ENCODE assay signal across 25 cellular contexts in the genomic region with DNA sequence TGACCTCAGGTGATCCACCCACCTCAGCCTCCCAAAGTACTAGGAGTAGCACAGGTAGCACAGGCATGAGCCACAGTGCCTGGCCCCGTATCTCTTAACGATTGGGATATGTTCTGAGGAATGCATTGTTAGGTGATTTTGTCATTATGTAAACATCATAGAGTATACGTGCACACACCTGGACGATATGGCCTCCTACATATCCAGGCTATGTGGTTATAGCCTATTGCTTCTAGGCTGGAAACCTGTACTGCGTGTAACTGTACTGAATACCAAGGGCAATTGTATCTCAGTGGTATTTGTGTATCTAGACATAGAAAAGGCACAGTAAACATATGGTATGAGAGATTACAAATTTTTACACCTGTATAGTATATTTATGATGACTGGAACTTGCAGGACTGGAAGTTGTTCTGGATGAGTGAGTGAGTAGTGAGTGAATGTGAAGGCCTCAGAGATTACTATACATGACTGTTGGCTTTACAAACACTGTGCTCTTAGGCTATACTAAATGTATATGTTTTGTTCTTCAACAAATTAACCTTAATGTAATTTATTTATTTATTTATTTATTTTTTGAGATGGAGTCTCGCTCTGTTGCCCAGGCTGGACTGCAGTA.
DNase-seq lines count a peak whose midpoint lies in the region; ATAC-seq and TF ChIP-seq lines count a peak whose summit lies in the region.
"Had no signal": no experiment of that assay in that cellular context is flagged by ENCODE, and none has a peak within 500 bp of the region (broad histone marks: within the 10 kb centered on the region; RNA-seq: fewer than 3 reads in every experiment).

No MANE protein-coding gene starts in this region.

- peaks cover 83% of the 10 kb centered on the region for H3K4me1 Mint-ChIP-seq in activated T-cell treated with anti-CD3 and anti-CD28 coated beads, Interleukin-2, amount 50 U/mL, for 24 hours (ENCODE audit: low read depth)
- H3K4me1 Mint-ChIP-seq in endodermal cell, result no peaks in the 10 kb centered on the region

- no peak overlapping the region for H3K9ac ChIP-seq in endodermal cell (ENCODE audit: extremely low read depth, low read length, poor library complexity, severe bottlenecking)

- no peak overlapping the region for H3K4me3 ChIP-seq in PC-9
- no peak overlapping the region for H3K4me3 ChIP-seq in stomach
- no peak overlapping the region for H3K4me3 ChIP-seq in endodermal cell (ENCODE audit: low read length)
- H3K4me3 ChIP-seq: HAP-1, MG63, SJCRH30 had no signal

- POLR2A ChIA-PET in PC-9 (lab: Charles Lee; ENCODE audit: unreplicated experiment), result interaction anchor here (0.7 kb wide), 1 partner anchor 1428 kb away, joined by 7 read pairs; no protein-coding TSS in a partner anchor

- H3K9me2 ChIP-seq in PC-9 (ENCODE audit: insufficient read depth), result no peaks in the 10 kb centered on the region

- H4K20me1 ChIP-seq in PC-9 (ENCODE audit: insufficient read depth), result 0 out of 2 replicates have a peak, but pooled peaks cover 4% of the 10 kb centered on the region

- no peak for TF ChIP-seq EP300 in stomach (IDR thresholded peaks at IDR 0.05)

- H3K27me3 ChIP-seq in PC-9 (ENCODE audit: insufficient read depth, low read depth), result no peaks in the 10 kb centered on the region
- H3K27me3 ChIP-seq in stomach, result no peaks in the 10 kb centered on the region
- no peaks in the 10 kb centered on the region for H3K27me3 ChIP-seq in endodermal cell (ENCODE audit: control insufficient read depth, insufficient read depth, low read length, poor library complexity, severe bottlenecking)
- H3K27me3 ChIP-seq: BE2C, MG63, SJCRH30 had no signal

- intact Hi-C loops in PC-9 (cut with micrococcal nuclease; ENCODE audit: unreplicated experiment) (no loop called here), left colon (cut with DNase I, micrococcal nuclease) (no loop called here), stomach (cut with DNase I; ENCODE audit: low total_unique reads) (no loop called here)

- peak overlapping the region; percentile 45 for H3K27ac Mint-ChIP-seq in activated T-cell treated with anti-CD3 and anti-CD28 coated beads, Interleukin-2, amount 50 U/mL, for 24 hours
- no peak overlapping the region for H3K27ac Mint-ChIP-seq in endodermal cell
- H3K27ac Mint-ChIP-seq: brain, type B pancreatic cell had no signal

- H3K9me3 Mint-ChIP-seq in activated T-cell treated with anti-CD3 and anti-CD28 coated beads, Interleukin-2, amount 50 U/mL, for 24 hours, result no peaks in the 10 kb centered on the region
- no peaks in the 10 kb centered on the region for H3K9me3 Mint-ChIP-seq in endodermal cell
- H3K9me3 Mint-ChIP-seq: activated naive CD4-positive, alpha-beta T cell treated with anti-CD3 and anti-CD28 coated beads, Interleukin-2, amount 50 U/mL, for 72 hours; type B pancreatic cell had no signal

- H3K36me3 Mint-ChIP-seq in activated T-cell treated with anti-CD3 and anti-CD28 coated beads, Interleukin-2, amount 50 U/mL, for 24 hours (ENCODE audit: low read depth), result peaks cover 69% of the 10 kb centered on the region
- H3K36me3 Mint-ChIP-seq in endodermal cell (ENCODE audit: low read depth), result no peaks in the 10 kb centered on the region

- H3K27ac ChIP-seq in PC-9 (0 out of 2 replicates have a peak overlapping the region, but pooled peaks have one; percentile 18), stomach (peak overlapping the region in 3 of 5 donors; percentile 48 to 79 (median 56)), endodermal cell (ENCODE audit: low read depth, low read length) (no peak overlapping the region)
- H3K27ac ChIP-seq: SJCRH30 had no signal

- H3F3A ChIP-seq in PC-9 (ENCODE audit: insufficient read depth, low read depth), result peaks cover 7% of the 10 kb centered on the region; the same call in 1 of the 2 replicates

- DNase-seq in activated T-cell treated with anti-CD3 and anti-CD28 coated beads, Interleukin-2, amount 50 U/mL, for 24 hours, result no peak
- no peak for DNase-seq in activated T-cell treated with anti-CD3 and anti-CD28 coated beads, Interleukin-2, amount 50 U/mL, for 48 hours
- DNase-seq in PC-9 (peak in 1 of 2 experiments; percentile 47), left colon (no peak), stomach (no peak), endodermal cell (no peak), NCI-H526 treated with DMSO at 0.1 percent for 48 hours (lab: John Stamatoyannopoulos, UW) (no peak)
- DNase-seq: activated CD4-positive, alpha-beta T cell treated with anti-CD3 and anti-CD28 coated beads, Interleukin-2, amount 50 U/mL, for 1 hour; BE2C; cortex of kidney; foreskin fibroblast; MG63; midbrain; NCI-H146; NCI-H2171 treated with DMSO at 0.1 percent for 48 hours; NCI-H69; retina; SJCRH30; stimulated activated CD4-positive, alpha-beta T cell treated with anti-CD3 and anti-CD28 coated beads, Interleukin-15, amount 100 ng/mL, for 24 hours; stimulated activated naive CD4-positive, alpha-beta T cell had no signal

- H3K4me1 ChIP-seq in PC-9 (replicated peaks; ENCODE audit: insufficient read depth), result peaks cover 14% of the 10 kb centered on the region
- H3K4me1 ChIP-seq in stomach, result peaks cover 0 to 100% (median 66%) of the 10 kb centered on the region in 4 donors
- no peaks in the 10 kb centered on the region for H3K4me1 ChIP-seq in endodermal cell (ENCODE audit: control insufficient read depth, insufficient read depth, low read length)

- H3K9me3 ChIP-seq in PC-9 (ENCODE audit: insufficient read depth, low read depth), result no peaks in the 10 kb centered on the region
- H3K9me3 ChIP-seq in stomach, result no peaks in the 10 kb centered on the region
- no peaks in the 10 kb centered on the region for H3K9me3 ChIP-seq in endodermal cell (ENCODE audit: control insufficient read depth, low read length)
- H3K9me3 ChIP-seq: BE2C, HAP-1, MG63, SJCRH30 had no signal

- H2AFZ ChIP-seq in PC-9, result no peak overlapping the region

- H3K79me2 ChIP-seq in PC-9 (ENCODE audit: low read depth), result peaks cover 83% of the 10 kb centered on the region

- ATAC-seq in left colon (peak; percentile 67), GM19467 (IDR thresholded peaks at IDR 0.05; ENCODE audit: unreplicated experiment) (no peak)
- ATAC-seq: activated naive CD4-positive, alpha-beta T cell treated with anti-CD3 and anti-CD28 coated beads, Interleukin-2, amount 50 U/mL, for 72 hours had no signal

- CTCF ChIA-PET in PC-9 (lab: Charles Lee), result interaction anchor here (0.6 kb wide), 1 partner anchor 8 kb away, joined by 4 read pairs; no protein-coding TSS in a partner anchor

- no peak for TF ChIP-seq POLR2A in stomach (IDR thresholded peaks at IDR 0.05)

- no peaks in the 10 kb centered on the region for H3K27me3 Mint-ChIP-seq in activated T-cell treated with anti-CD3 and anti-CD28 coated beads, Interleukin-2, amount 50 U/mL, for 24 hours
- no peaks in the 10 kb centered on the region for H3K27me3 Mint-ChIP-seq in endodermal cell (ENCODE audit: insufficient read depth)
- H3K27me3 Mint-ChIP-seq: brain, type B pancreatic cell had no signal

- no peak overlapping the region for H3K4me2 ChIP-seq in PC-9

- WGBS in stomach, 5 donors, result 62 to 74% (median 65%) methylated on average over 6 of the region's 6 CpGs
- WGBS in endodermal cell (ENCODE audit: insufficient coverage in 1 of 2, insufficient read length in 1 of 2), 2 experiments, result 90 to 96% methylated on average over 4 to 6 of the region's 6 CpGs

- no peak for TF ChIP-seq CTCF in PC-9 (conservative IDR thresholded peaks at IDR 0.05)
- TF ChIP-seq CTCF in stomach (IDR thresholded peaks at IDR 0.05), result no peak
- TF ChIP-seq CTCF in endodermal cell (conservative IDR thresholded peaks at IDR 0.05), result no peak

- no peak overlapping the region for H3K4me3 Mint-ChIP-seq in activated T-cell treated with anti-CD3 and anti-CD28 coated beads, Interleukin-2, amount 50 U/mL, for 24 hours
- H3K4me3 Mint-ChIP-seq in endodermal cell, result no peak overlapping the region
- H3K4me3 Mint-ChIP-seq: brain, type B pancreatic cell had no signal

- BruUV-seq in PC-9 (replicated peaks; lab: Mats Ljungman, UMichigan), result no TSS peak

- H3K36me3 ChIP-seq in PC-9 (ENCODE audit: low read depth) (no peaks in the 10 kb centered on the region), stomach (peaks cover 0 to 2% (median 0%) of the 10 kb centered on the region in 4 donors), endodermal cell (ENCODE audit: control insufficient read depth, insufficient read depth, low read length) (no peaks in the 10 kb centered on the region)
- H3K36me3 ChIP-seq: BE2C, HAP-1, SJCRH30 had no signal
